Comparison of ENCODE assay signal across 8 cellular contexts in the genomic region with DNA sequence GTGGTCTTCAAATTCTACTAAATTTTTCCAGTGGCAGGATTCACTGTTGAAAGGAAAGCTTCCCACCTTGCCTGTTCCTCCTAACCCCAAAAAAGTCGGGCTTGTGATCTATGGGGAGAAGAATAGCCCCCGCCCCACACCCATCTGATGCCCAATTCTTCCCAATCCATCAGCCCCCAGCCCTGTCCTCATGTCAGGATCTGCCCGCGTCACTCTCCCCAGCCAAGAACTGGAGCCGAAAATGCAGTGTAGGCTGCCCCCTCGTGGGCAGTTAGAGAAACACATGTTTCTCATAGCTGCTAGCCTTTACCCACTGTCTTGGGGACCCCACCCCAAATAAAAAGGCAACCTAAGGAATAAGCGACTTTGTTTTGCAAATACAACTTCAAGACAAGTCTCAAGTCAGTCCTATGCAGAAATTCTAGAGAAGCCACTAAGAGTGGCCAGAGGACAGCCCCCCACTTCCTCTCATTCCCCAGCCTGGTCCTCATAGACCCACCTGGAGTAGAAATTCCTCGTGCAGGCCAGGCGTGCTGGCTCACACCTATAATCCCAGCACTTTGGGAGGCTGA. TPM values are rescaled to one million over a fixed set of nuclear protein-coding genes. Genes with fewer than 3 reads are reported as not detected.
DNase-seq lines count a peak whose midpoint lies in the region; ATAC-seq and TF ChIP-seq lines count a peak whose summit lies in the region.

No MANE protein-coding gene starts in this region.

- TF ChIP-seq POLR2A in Peyer's patch (IDR thresholded peaks at IDR 0.05), result no peak

- no peaks in the 10 kb centered on the region for H3K9me3 ChIP-seq in Peyer's patch

- no peak overlapping the region for H3K4me3 Mint-ChIP-seq in activated naive CD4-positive, alpha-beta T cell treated with anti-CD3 and anti-CD28 coated beads for 36 hours
- H3K4me3 Mint-ChIP-seq in glutamatergic neuron (ENCODE audit: unreplicated experiment), result peak overlapping the region; percentile 17

- H3K27ac ChIP-seq in Peyer's patch, result no peak overlapping the region

- peaks cover 24% of the 10 kb centered on the region for H3K4me1 Mint-ChIP-seq in activated naive CD4-positive, alpha-beta T cell treated with anti-CD3 and anti-CD28 coated beads for 36 hours (ENCODE audit: low read depth)
- peaks cover 4% of the 10 kb centered on the region for H3K4me1 Mint-ChIP-seq in glutamatergic neuron (ENCODE audit: low read depth, unreplicated experiment)

- peaks cover 0 to 18% (median 12%) of the 10 kb centered on the region in 4 donors for H3K4me1 ChIP-seq in Peyer's patch

- no peaks in the 10 kb centered on the region for H3K27me3 Mint-ChIP-seq in activated naive CD4-positive, alpha-beta T cell treated with anti-CD3 and anti-CD28 coated beads for 36 hours (ENCODE audit: low read depth)
- H3K27me3 Mint-ChIP-seq in glutamatergic neuron (ENCODE audit: unreplicated experiment), result peaks cover 5% of the 10 kb centered on the region

- CTCF ChIA-PET in activated naive CD4-positive, alpha-beta T cell treated with anti-CD3 and anti-CD28 coated beads for 36 hours (lab: Charles Lee), result interaction anchor here (0.6 to 26.8 kb wide), 29 partner anchors 9 to 894 kb away, joined by 3 to 1193 read pairs (median 5); a partner anchor contains a TSS

- no peaks in the 10 kb centered on the region for H3K9me3 Mint-ChIP-seq in activated naive CD4-positive, alpha-beta T cell treated with anti-CD3 and anti-CD28 coated beads for 36 hours
- no peaks in the 10 kb centered on the region for H3K9me3 Mint-ChIP-seq in glutamatergic neuron (ENCODE audit: unreplicated experiment)

- in situ Hi-C loops in Caki2 (cut with HindIII; ENCODE audit: low pct_unique_long_range_greater_than_20kb, low sequenced_read_pairs), result loop anchor here (25.0 kb wide), 1 partner anchor 407 kb away; a partner anchor contains a TSS

- no peaks in the 10 kb centered on the region for H3K27me3 ChIP-seq in Peyer's patch

- no peak overlapping the region for H3K4me3 ChIP-seq in Peyer's patch

- H3K27ac Mint-ChIP-seq in activated naive CD4-positive, alpha-beta T cell treated with anti-CD3 and anti-CD28 coated beads for 36 hours, result peak overlapping the region; percentile 25
- no peak overlapping the region for H3K27ac Mint-ChIP-seq in glutamatergic neuron (ENCODE audit: unreplicated experiment)

- H3K36me3 Mint-ChIP-seq in activated naive CD4-positive, alpha-beta T cell treated with anti-CD3 and anti-CD28 coated beads for 36 hours (ENCODE audit: low read depth), result no peaks in the 10 kb centered on the region
- no peaks in the 10 kb centered on the region for H3K36me3 Mint-ChIP-seq in glutamatergic neuron (ENCODE audit: unreplicated experiment)

- ATAC-seq in HG03565 (IDR thresholded peaks at IDR 0.05; ENCODE audit: unreplicated experiment) (peak; percentile 54), GM21528 (IDR thresholded peaks at IDR 0.05; ENCODE audit: low FRiP score, unreplicated experiment) (no peak), GM19455 (IDR thresholded peaks at IDR 0.05; ENCODE audit: unreplicated experiment) (no peak)

- peak; percentile 48 for DNase-seq in Caki2 (ENCODE audit: low read depth)
- DNase-seq in Peyer's patch, result peak; percentile 57 to 81 (median 64)
- peak; percentile 80 for DNase-seq in activated naive CD4-positive, alpha-beta T cell treated with anti-CD3 and anti-CD28 coated beads for 36 hours
- peak; percentile 80 for DNase-seq in glutamatergic neuron
- DNase-seq in posterior cingulate gyrus, result peak; percentile 23 to 94 (median 69)

- no peaks in the 10 kb centered on the region for H3K36me3 ChIP-seq in Peyer's patch

- intact Hi-C loops in activated naive CD4-positive, alpha-beta T cell treated with anti-CD3 and anti-CD28 coated beads for 36 hours (cut with micrococcal nuclease), result loop anchor here (1.0 kb wide), 2 partner anchors 134 to 395 kb away; no protein-coding TSS in a partner anchor
- intact Hi-C loops in posterior cingulate gyrus (cut with DNase I), result loop anchor here (1.0 to 5.0 kb wide), 2 partner anchors 134 to 397 kb away; no protein-coding TSS in a partner anchor

- peak; percentile 61 to 87 (median 84) for TF ChIP-seq CTCF in Peyer's patch (IDR thresholded peaks at IDR 0.05)
- TF ChIP-seq CTCF in glutamatergic neuron (IDR thresholded peaks at IDR 0.05; ENCODE audit: partially characterized antibody, unreplicated experiment), result peak; percentile 94

RNA-seq across cellular contexts. Expression of a gene that starts 13.0 kb away (rescaled TPM):
- 16.0 and 21.3 TPM in 2 replicates for total RNA-seq in Caki2 (2014; rRNA removed; shearing (Covaris generic); ENCODE audit: low replicate concordance)
- total RNA-seq in Peyer's patch (100 to 1,000 TPM in 1 of 4 donors, 10 to 100 TPM in 3; 53.8 to 122 (median 66.2) TPM), glutamatergic neuron (ENCODE audit: unreplicated experiment) (72.6 TPM)
- 100 to 1,000 TPM; 272 to 282 TPM for total RNA-seq in activated naive CD4-positive, alpha-beta T cell treated with anti-CD3 and anti-CD28 coated beads for 36 hours

RNA-seq across cellular contexts. Expression of a gene that starts 20.2 kb away (rescaled TPM):
- not detected in 2 replicates for total RNA-seq in Caki2 (2014; rRNA removed; shearing (Covaris generic); ENCODE audit: low replicate concordance)
- total RNA-seq in Peyer's patch (not detected), glutamatergic neuron (ENCODE audit: unreplicated experiment) (not detected)
- not detected for total RNA-seq in activated naive CD4-positive, alpha-beta T cell treated with anti-CD3 and anti-CD28 coated beads for 36 hours

RNA-seq across cellular contexts. Expression of a gene that starts 43.5 kb away (rescaled TPM):
- total RNA-seq in Caki2 (2014; rRNA removed; shearing (Covaris generic); ENCODE audit: low replicate concordance), result 3.6 TPM in 1 of 2 replicates, not detected in the other
- total RNA-seq in Peyer's patch, result 1 to 10 TPM in 1 of 4 donors, under 1 TPM in 1, not detected in 2; 0.70 to 3.3 TPM
- total RNA-seq in activated naive CD4-positive, alpha-beta T cell treated with anti-CD3 and anti-CD28 coated beads for 36 hours, result under 1 TPM; 0.12 to 0.37 TPM
- 0.27 TPM for total RNA-seq in glutamatergic neuron (ENCODE audit: unreplicated experiment)

RNA-seq across cellular contexts. Expression of a gene that starts 43.8 kb away (rescaled TPM):
- total RNA-seq in Caki2 (2014; rRNA removed; shearing (Covaris generic); ENCODE audit: low replicate concordance), result not detected in 2 replicates
- total RNA-seq in Peyer's patch (not detected), glutamatergic neuron (ENCODE audit: unreplicated experiment) (not detected)
- total RNA-seq in activated naive CD4-positive, alpha-beta T cell treated with anti-CD3 and anti-CD28 coated beads for 36 hours, result not detected

RNA-seq across cellular contexts. Expression of a gene that starts 57.6 kb away (rescaled TPM):
- not detected in 2 replicates for total RNA-seq in Caki2 (2014; rRNA removed; shearing (Covaris generic); ENCODE audit: low replicate concordance)
- total RNA-seq in Peyer's patch, result not detected
- total RNA-seq in activated naive CD4-positive, alpha-beta T cell treated with anti-CD3 and anti-CD28 coated beads for 36 hours, result not detected
- total RNA-seq in glutamatergic neuron (ENCODE audit: unreplicated experiment), result 0.32 TPM
